In genomic region chr14:73266317-73266716, GRCh38 we compare ENCODE assay signal across 26 cellular contexts.
"Had no signal": no experiment of that assay in that cellular context is flagged by ENCODE, and none has a peak within 500 bp of the region (broad histone marks: within the 10 kb centered on the region; RNA-seq: fewer than 3 reads in every experiment).

No MANE protein-coding gene starts in this region.

- H3K9me3 ChIP-seq: left ventricle myocardium inferior, neutrophil, ovary, stomach, testis, thyroid gland, transverse colon, upper lobe of left lung had no signal

- DNase-seq: islet precursor cell; left ventricle myocardium inferior; mesendoderm; naive B cell; natural killer cell; nephron progenitor cell; occipital lobe; ovary; retina; right cardiac atrium; stimulated activated CD4-positive, alpha-beta T cell treated with anti-CD3 and anti-CD28 coated beads, Interleukin-12 subunit alpha, Interleukin-12 subunit beta, amount 100 ng/mL, for 4 hours; stimulated activated CD4-positive, alpha-beta T cell treated with anti-CD3 and anti-CD28 coated beads, Interleukin-15, amount 100 ng/mL, for 24 hours; stimulated activated CD4-positive, alpha-beta T cell treated with anti-CD3 and anti-CD28 coated beads, Interleukin-2, amount 100 ng/mL, for 24 hours; stimulated activated CD4-positive, alpha-beta T cell treated with anti-CD3 and anti-CD28 coated beads, Interleukin-4, amount 100 ng/mL, for 1 hour; stimulated activated naive B cell treated with anti-CD40 and anti-IgM and Interleukin-4, amounts not matched to agents 10 μg/mL and 1 μg/mL and 100 μg/mL, for 72 hours; stimulated activated naive CD8-positive, alpha-beta T cell treated with anti-CD3 and anti-CD28 coated beads, Interleukin-15, Interleukin-2, amounts not matched to agents 100 U/mL and 50 U/mL, for 24 hours; stomach; testis; thyroid gland; transverse colon; upper lobe of left lung had no signal

- H3K4me1 ChIP-seq: neural progenitor cell had no signal

- H3K4me3 ChIP-seq: left ventricle myocardium inferior, lung, neural progenitor cell, ovary, skin epidermis, stomach, testis, thyroid gland, transverse colon, upper lobe of left lung had no signal

- ATAC-seq: natural killer cell; right cardiac atrium; sciatic nerve; stimulated activated naive B cell treated with anti-CD40 and anti-IgM and Interleukin-4, amounts not matched to agents 10 μg/mL and 1 μg/mL and 100 μg/mL, for 72 hours; stimulated activated naive CD8-positive, alpha-beta T cell treated with anti-CD3 and anti-CD28 coated beads, Interleukin-15, Interleukin-2, amounts not matched to agents 100 U/mL and 50 U/mL, for 24 hours had no signal

- H3K27me3 ChIP-seq: ovary, stomach, testis, thyroid gland, transverse colon, upper lobe of left lung had no signal

- H2AFZ ChIP-seq: neural progenitor cell had no signal

- H3K4me2 ChIP-seq: neural progenitor cell had no signal

- H3K9ac ChIP-seq: neural progenitor cell had no signal

- H3K27ac ChIP-seq: left ventricle myocardium inferior, neural progenitor cell, neutrophil, ovary, skin epidermis, stomach, testis, thyroid gland, transverse colon, upper lobe of left lung had no signal

- H3K36me3 ChIP-seq: left ventricle myocardium inferior, neural progenitor cell, ovary, transverse colon, upper lobe of left lung had no signal
